ENCODE assay signal across 8 cellular contexts in the genomic region with DNA sequence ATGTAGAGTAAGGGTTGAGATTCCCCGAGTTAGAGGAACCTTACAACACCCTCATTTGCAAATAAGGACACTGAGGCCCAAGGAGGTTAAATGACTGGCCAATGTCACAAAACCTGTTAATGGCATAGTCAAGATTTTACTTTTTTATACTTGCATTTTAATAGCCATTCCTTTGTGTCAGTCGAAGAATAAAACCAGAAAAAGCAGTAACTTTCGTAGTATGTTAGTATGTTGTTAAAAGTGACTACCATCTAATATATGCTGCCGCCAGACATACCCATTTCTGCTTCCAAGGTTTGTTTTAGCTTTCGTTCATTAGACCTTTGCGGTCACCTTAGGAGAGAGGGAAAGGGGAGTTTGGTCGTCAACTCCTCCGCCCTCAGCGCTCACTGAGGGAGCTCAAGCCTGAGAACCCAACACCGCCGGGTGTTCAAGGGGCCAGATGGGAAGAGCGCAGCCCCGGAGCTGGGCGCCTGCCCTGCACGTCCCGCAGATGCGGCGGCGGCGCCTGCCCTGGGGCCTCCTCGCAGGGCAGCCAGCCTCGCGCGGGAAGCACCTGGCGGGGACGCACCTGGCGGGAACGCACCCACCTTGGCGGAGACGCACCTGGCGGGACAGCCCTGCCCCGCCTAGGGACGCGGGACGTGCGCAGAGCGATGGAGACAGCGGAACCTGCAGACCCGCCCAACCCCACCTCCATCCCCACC. TPM values are rescaled to one million over a fixed set of nuclear protein-coding genes. Genes with fewer than 3 reads are reported as not detected.
DNase-seq lines count a peak whose midpoint lies in the region; ATAC-seq and TF ChIP-seq lines count a peak whose summit lies in the region.

No MANE protein-coding gene starts in this region.

- H3K4me3 ChIP-seq in HAP-1 (peak overlapping the region; percentile 70), heart left ventricle (peak overlapping the region; percentile 69 to 95 (median 90))

- H3K27me3 Mint-ChIP-seq in activated T-cell treated with anti-CD3 and anti-CD28 coated beads, Interleukin-2, amount 50 U/mL, for 24 hours: no peaks in the 10 kb centered on the region
- H3K27me3 Mint-ChIP-seq in activated T-helper 1 cell treated with anti-CD3 and anti-CD28 coated beads, Interleukin-12 subunit alpha, Interleukin-12 subunit beta, Interleukin-2, Interleukin-4 antibody, amounts not matched to agents 30 ng/mL and 10 ng/mL and 1 ng/mL, durations not matched to agents 14 hours and 24 hours and 36 hours (ENCODE audit: insufficient read depth): peaks cover 4% of the 10 kb centered on the region
- H3K27me3 Mint-ChIP-seq in progenitor cell of endocrine pancreas: no peaks in the 10 kb centered on the region

- ATAC-seq in heart left ventricle: peak in 2 of 4 donors; percentile 3 to 13

- WGBS in heart left ventricle, 4 donors: 2 to 17% (median 3%) methylated on average over 6 to 39 of the region's 39 CpGs

- no peaks in the 10 kb centered on the region for H3K9me3 ChIP-seq in HAP-1
- H3K9me3 ChIP-seq in heart left ventricle: no peaks in the 10 kb centered on the region

- no peak for DNase-seq in activated T-cell treated with anti-CD3 and anti-CD28 coated beads, Interleukin-2, amount 50 U/mL, for 24 hours
- no peak for DNase-seq in activated T-cell treated with anti-CD3 and anti-CD28 coated beads, Interleukin-2, amount 50 U/mL, for 1 hour
- peak in 1 of 2 experiments; percentile 61 for DNase-seq in HAP-1 (ENCODE audit: low spot score in 2 of 2)
- DNase-seq in M059J (ENCODE audit: low read depth): peak; percentile 66
- no peak for DNase-seq in activated T-helper 1 cell treated with anti-CD3 and anti-CD28 coated beads, Interleukin-12 subunit alpha, Interleukin-12 subunit beta, Interleukin-2, Interleukin-4 antibody, amounts not matched to agents 30 ng/mL and 10 ng/mL and 1 ng/mL, durations not matched to agents 14 hours and 24 hours and 36 hours (ENCODE audit: low spot score)
- peak in 4 of 5 donors; percentile 36 to 80 (median 64) for DNase-seq in heart left ventricle
- DNase-seq in progenitor cell of endocrine pancreas (ENCODE audit: low spot score, unreplicated experiment): peak; percentile 56
- DNase-seq in MV-4-11 (lab: John Stamatoyannopoulos, UW): no peak

- TF ChIP-seq CTCF in heart left ventricle (IDR thresholded peaks at IDR 0.05): no peak
- TF ChIP-seq CTCF in progenitor cell of endocrine pancreas (IDR thresholded peaks at IDR 0.05; ENCODE audit: unreplicated experiment): no peak

- in situ Hi-C loops in HAP-1 (cut with MboI; ENCODE audit: low sequenced_read_pairs): no loop called here

- H3K4me1 Mint-ChIP-seq in activated T-cell treated with anti-CD3 and anti-CD28 coated beads, Interleukin-2, amount 50 U/mL, for 24 hours (ENCODE audit: low read depth): peaks cover 48% of the 10 kb centered on the region
- peaks cover 60% of the 10 kb centered on the region for H3K4me1 Mint-ChIP-seq in activated T-helper 1 cell treated with anti-CD3 and anti-CD28 coated beads, Interleukin-12 subunit alpha, Interleukin-12 subunit beta, Interleukin-2, Interleukin-4 antibody, amounts not matched to agents 30 ng/mL and 10 ng/mL and 1 ng/mL, durations not matched to agents 14 hours and 24 hours and 36 hours (ENCODE audit: low read depth)
- peaks cover 14% of the 10 kb centered on the region for H3K4me1 Mint-ChIP-seq in progenitor cell of endocrine pancreas (ENCODE audit: low read depth)

- H3K4me3 Mint-ChIP-seq in activated T-cell treated with anti-CD3 and anti-CD28 coated beads, Interleukin-2, amount 50 U/mL, for 24 hours: peak overlapping the region; percentile 93
- peak overlapping the region; percentile 97 for H3K4me3 Mint-ChIP-seq in activated T-helper 1 cell treated with anti-CD3 and anti-CD28 coated beads, Interleukin-12 subunit alpha, Interleukin-12 subunit beta, Interleukin-2, Interleukin-4 antibody, amounts not matched to agents 30 ng/mL and 10 ng/mL and 1 ng/mL, durations not matched to agents 14 hours and 24 hours and 36 hours
- H3K4me3 Mint-ChIP-seq in progenitor cell of endocrine pancreas (ENCODE audit: low read depth): peak overlapping the region; percentile 90

- H3K9me3 Mint-ChIP-seq in activated T-cell treated with anti-CD3 and anti-CD28 coated beads, Interleukin-2, amount 50 U/mL, for 24 hours: no peaks in the 10 kb centered on the region
- H3K9me3 Mint-ChIP-seq in activated T-helper 1 cell treated with anti-CD3 and anti-CD28 coated beads, Interleukin-12 subunit alpha, Interleukin-12 subunit beta, Interleukin-2, Interleukin-4 antibody, amounts not matched to agents 30 ng/mL and 10 ng/mL and 1 ng/mL, durations not matched to agents 14 hours and 24 hours and 36 hours: no peaks in the 10 kb centered on the region
- H3K9me3 Mint-ChIP-seq in progenitor cell of endocrine pancreas (ENCODE audit: low read depth): no peaks in the 10 kb centered on the region

- H3K27ac ChIP-seq in heart left ventricle: peak overlapping the region; percentile 91 to 100 (median 96)

- TF ChIP-seq POLR2A in heart left ventricle (IDR thresholded peaks at IDR 0.05): no peak

- intact Hi-C loops in activated T-helper 1 cell treated with anti-CD3 and anti-CD28 coated beads, Interleukin-12 subunit alpha, Interleukin-12 subunit beta, Interleukin-2, Interleukin-4 antibody, amounts not matched to agents 30 ng/mL and 10 ng/mL and 1 ng/mL, durations not matched to agents 14 hours and 24 hours and 36 hours (cut with micrococcal nuclease): loop anchor here (1.0 to 5.0 kb wide), 13 partner anchors 8 to 1918 kb away; a partner anchor contains a TSS
- intact Hi-C loops in heart left ventricle (cut with DNase I): loop anchor here in 9 of 10 donors (1.0 to 10.0 kb wide), 13 partner anchors 39 to 296 kb away; a partner anchor contains a TSS

- peak overlapping the region; percentile 99 for H3K27ac Mint-ChIP-seq in activated T-cell treated with anti-CD3 and anti-CD28 coated beads, Interleukin-2, amount 50 U/mL, for 24 hours
- peak overlapping the region; percentile 98 for H3K27ac Mint-ChIP-seq in activated T-helper 1 cell treated with anti-CD3 and anti-CD28 coated beads, Interleukin-12 subunit alpha, Interleukin-12 subunit beta, Interleukin-2, Interleukin-4 antibody, amounts not matched to agents 30 ng/mL and 10 ng/mL and 1 ng/mL, durations not matched to agents 14 hours and 24 hours and 36 hours
- H3K27ac Mint-ChIP-seq in progenitor cell of endocrine pancreas: peak overlapping the region; percentile 99

- peaks cover 3% of the 10 kb centered on the region; the same call in 1 of the 2 replicates for H3K4me1 ChIP-seq in HAP-1
- H3K4me1 ChIP-seq in heart left ventricle: peaks cover 0 to 50% (median 27%) of the 10 kb centered on the region in 12 donors

- H3K27me3 ChIP-seq in HAP-1 (ENCODE audit: low read depth): no peaks in the 10 kb centered on the region
- no peaks in the 10 kb centered on the region for H3K27me3 ChIP-seq in heart left ventricle

- H3K36me3 Mint-ChIP-seq in activated T-cell treated with anti-CD3 and anti-CD28 coated beads, Interleukin-2, amount 50 U/mL, for 24 hours (ENCODE audit: low read depth): peaks cover 42% of the 10 kb centered on the region
- H3K36me3 Mint-ChIP-seq in activated T-helper 1 cell treated with anti-CD3 and anti-CD28 coated beads, Interleukin-12 subunit alpha, Interleukin-12 subunit beta, Interleukin-2, Interleukin-4 antibody, amounts not matched to agents 30 ng/mL and 10 ng/mL and 1 ng/mL, durations not matched to agents 14 hours and 24 hours and 36 hours (ENCODE audit: low read depth): peaks cover 22% of the 10 kb centered on the region
- no peaks in the 10 kb centered on the region for H3K36me3 Mint-ChIP-seq in progenitor cell of endocrine pancreas (ENCODE audit: insufficient read depth)

- 0 out of 2 replicates have a peak, but pooled peaks cover 2% of the 10 kb centered on the region for H3K36me3 ChIP-seq in HAP-1 (replicated peaks)
- H3K36me3 ChIP-seq in heart left ventricle: peaks cover 0 to 2% (median 0%) of the 10 kb centered on the region in 9 donors

RNA-seq across cellular contexts. Expression of a gene that starts 0.5 kb away (rescaled TPM):
- 83.7 and 130 TPM in 2 replicates for total RNA-seq in M059J (2014; rRNA removed; shearing (Covaris generic))
- total RNA-seq in activated T-helper 1 cell treated with anti-CD3 and anti-CD28 coated beads, Interleukin-12 subunit alpha, Interleukin-12 subunit beta, Interleukin-2, Interleukin-4 antibody, amounts not matched to agents 30 ng/mL and 10 ng/mL and 1 ng/mL, durations not matched to agents 14 hours and 24 hours and 36 hours: 53.8 and 58.9 TPM in 2 replicates
- total RNA-seq in heart left ventricle: 10 to 100 TPM; 42.1 to 88.6 (median 53.5) TPM
- 10 to 100 TPM; 18.1 to 56.7 TPM for polyA plus RNA-seq in heart left ventricle
- total RNA-seq in progenitor cell of endocrine pancreas: 38.7 and 42.3 TPM in 2 replicates

Comparison
In these comparisons a context has a peak if more than half of its experiments do, and no peak if none do; other contexts are left out.
1. DNase-seq: peak in M059J (single experiment), heart left ventricle (4 of 5) and progenitor cell of endocrine pancreas (single experiment); none in activated T-cell treated with anti-CD3 and anti-CD28 coated beads, Interleukin-2, amount 50 U/mL, for 24 hours (single experiment), activated T-cell treated with anti-CD3 and anti-CD28 coated beads, Interleukin-2, amount 50 U/mL, for 1 hour (single experiment), activated T-helper 1 cell treated with anti-CD3 and anti-CD28 coated beads, Interleukin-12 subunit alpha, Interleukin-12 subunit beta, Interleukin-2, Interleukin-4 antibody, amounts not matched to agents 30 ng/mL and 10 ng/mL and 1 ng/mL, durations not matched to agents 14 hours and 24 hours and 36 hours (single experiment) and MV-4-11 (single experiment).
2. Peak in every context shown above with its lines, with median percentiles within 50 percentile points of each other: H3K27ac Mint-ChIP-seq and H3K4me3 Mint-ChIP-seq.